Comparison of ENCODE assay signal across 26 cellular contexts in genomic region chr5:180647465-180647864, GRCh38. TPM values are rescaled to one million over a fixed set of nuclear protein-coding genes. Genes with fewer than 3 reads are reported as not detected.
A peak's percentile ranks its signal among the peaks of the same experiment; 100 is the strongest.
DNase-seq lines count a peak whose midpoint lies in the region; ATAC-seq and TF ChIP-seq lines count a peak whose summit lies in the region.
"Had no signal": no experiment of that assay in that cellular context is flagged by ENCODE, and none has a peak within 500 bp of the region (broad histone marks: within the 10 kb centered on the region; RNA-seq: fewer than 3 reads in every experiment).

No MANE protein-coding gene starts in this region.

- peak overlapping the region; percentile 70 for H3K4me3 ChIP-seq in left ventricle myocardium inferior
- H3K4me3 ChIP-seq in GM23338 = no peak overlapping the region

- no peak overlapping the region for H2AFZ ChIP-seq in GM23338
- H2AFZ ChIP-seq: parathyroid adenoma had no signal

- TF ChIP-seq CTCF in left ventricle myocardium inferior (IDR thresholded peaks at IDR 0.05; ENCODE audit: borderline replicate concordance) (no peak), GM23338 (conservative IDR thresholded peaks at IDR 0.05; ENCODE audit: low read depth in 2 of 2) (no peak)

- peaks cover 93% of the 10 kb centered on the region for H3K27me3 ChIP-seq in left ventricle myocardium inferior (ENCODE audit: low read depth)
- H3K27me3 ChIP-seq in GM23338 (ENCODE audit: insufficient read depth) = peaks cover 49% of the 10 kb centered on the region

- peak overlapping the region; percentile 35; the same call in 1 of the 3 replicates for H3K4me3 Mint-ChIP-seq in GM23338

- H3K4me1 Mint-ChIP-seq in GM23338 = peaks cover 16% of the 10 kb centered on the region

- no peak overlapping the region for H3K27ac ChIP-seq in left ventricle myocardium inferior (replicated peaks)
- H3K27ac ChIP-seq in GM23338 (ENCODE audit: low read depth) = no peak overlapping the region
- H3K27ac ChIP-seq: lower lobe of right lung, parathyroid adenoma had no signal

- no peaks in the 10 kb centered on the region for H3K9me3 ChIP-seq in left ventricle myocardium inferior (replicated peaks)
- H3K9me3 ChIP-seq: lower lobe of right lung, spleen had no signal

- H3K79me2 ChIP-seq in GM23338 (replicated peaks; ENCODE audit: insufficient read depth) = no peaks in the 10 kb centered on the region
- H3K79me2 ChIP-seq: parathyroid adenoma had no signal

- H3K27ac Mint-ChIP-seq in GM23338 = no peak overlapping the region
- H3K27ac Mint-ChIP-seq: activated T-helper 1 cell treated with anti-CD3 and anti-CD28 coated beads, Interleukin-12 subunit alpha, Interleukin-12 subunit beta, Interleukin-2, Interleukin-4 antibody, amounts not matched to agents 30 ng/mL and 10 ng/mL and 1 ng/mL, durations not matched to agents 14 hours and 24 hours and 36 hours had no signal

- ATAC-seq in left cardiac atrium (no peak), GM23338 (no peak), GM21737 (IDR thresholded peaks at IDR 0.05; ENCODE audit: unreplicated experiment) (no peak)
- ATAC-seq: lower lobe of right lung, right cardiac atrium had no signal

- no peak overlapping the region for H3K4me2 ChIP-seq in GM23338

- no peaks in the 10 kb centered on the region; the same call in 2 of the 3 replicates for H3K36me3 Mint-ChIP-seq in GM23338 (ENCODE audit: low read depth)

- H3K4me1 ChIP-seq in left ventricle myocardium inferior (peaks cover 57% of the 10 kb centered on the region), GM23338 (ENCODE audit: insufficient read depth) (no peaks in the 10 kb centered on the region; the same call in 1 of the 2 replicates)
- H3K4me1 ChIP-seq: parathyroid adenoma had no signal

- H3K9me2 ChIP-seq in GM23338 (ENCODE audit: insufficient read depth) = no peaks in the 10 kb centered on the region

- H3K9me3 Mint-ChIP-seq in GM23338 = no peaks in the 10 kb centered on the region
- H3K9me3 Mint-ChIP-seq: activated T-helper 1 cell treated with anti-CD3 and anti-CD28 coated beads, Interleukin-12 subunit alpha, Interleukin-12 subunit beta, Interleukin-2, Interleukin-4 antibody, amounts not matched to agents 30 ng/mL and 10 ng/mL and 1 ng/mL, durations not matched to agents 14 hours and 24 hours and 36 hours; neural crest cell had no signal

- intact Hi-C loops in left ventricle myocardium inferior (cut with micrococcal nuclease) (no loop called here), left cardiac atrium (cut with DNase I) (no loop called here)

- H4K20me1 ChIP-seq in GM23338 (replicated peaks; ENCODE audit: insufficient read depth) = no peaks in the 10 kb centered on the region; the same call in 1 of the 2 replicates

- no peaks in the 10 kb centered on the region for H3F3A ChIP-seq in GM23338 (replicated peaks; ENCODE audit: low read depth)

- H3K27me3 Mint-ChIP-seq in GM23338 (ENCODE audit: insufficient read depth, low read depth, poor library complexity) = peaks cover 46% of the 10 kb centered on the region

- DNase-seq in left ventricle myocardium inferior (no peak), left cardiac atrium (no peak), GM23338 (ENCODE audit: low spot score) (no peak), islet precursor cell (peak; percentile 31), OCI-M1 (lab: John Stamatoyannopoulos, UW) (no peak)
- DNase-seq in stimulated activated CD4-positive, alpha-beta T cell treated with anti-CD3 and anti-CD28 coated beads, Interleukin-1b, Interleukin-23, amount 100 ng/mL, for 48 hours = no peak
- DNase-seq: activated CD4-positive, alpha-beta T cell treated with anti-CD3 and anti-CD28 coated beads for 4 hours; C1 segment of cervical spinal cord; KBM-7; lower lobe of right lung; NCI-H1436; NCI-H2081 treated with DMSO at 0.1 percent for 48 hours; NCI-H345; right cardiac atrium; spleen; stimulated activated CD4-positive, alpha-beta T cell treated with anti-CD3 and anti-CD28 coated beads, Interleukin-2, amount 100 ng/mL, for 48 hours; T-helper 2 cell had no signal

- H3K36me3 ChIP-seq in left ventricle myocardium inferior (no peaks in the 10 kb centered on the region), GM23338 (ENCODE audit: insufficient read depth) (no peaks in the 10 kb centered on the region)
- H3K36me3 ChIP-seq: lower lobe of right lung, spleen had no signal

TF ChIP-seq in GM23338, 12 proteins besides CTCF, POLR2A, EP300 and RAD21 (continues in another document):
- TF ChIP-seq POLR2AphosphoS5 (IDR thresholded peaks at IDR 0.05; ENCODE audit: low read depth) (no peak), ZNF114 (CRISPR knock-in tag; IDR thresholded peaks at IDR 0.05) (no peak), JUNB (IDR thresholded peaks at IDR 0.05; ENCODE audit: unreplicated experiment) (no peak), STAT1 (IDR thresholded peaks at IDR 0.05; ENCODE audit: unreplicated experiment) (no peak), NANOG (IDR thresholded peaks at IDR 0.05; ENCODE audit: borderline replicate concordance) (no peak), ETS1 (IDR thresholded peaks at IDR 0.05) (no peak), CREB1 (CRISPR knock-in tag; IDR thresholded peaks at IDR 0.05; ENCODE audit: low read depth) (no peak), ZNF462 (CRISPR knock-in tag; IDR thresholded peaks at IDR 0.05) (no peak)

RNA-seq across cellular contexts. Expression of gene FLT4, which starts 1.9 kb away (rescaled TPM):
- total RNA-seq in left ventricle myocardium inferior = 6.1 TPM
- total RNA-seq in left cardiac atrium = 1 to 10 TPM; 5.6 to 8.2 TPM
- total RNA-seq in GM23338 (2014; rRNA removed; shearing (Covaris generic)) = 13.8 and 17.3 TPM in 2 replicates
- polyA plus RNA-seq in GM23338 (2016; fragmentation: Nextera tagmentation; extraction: Ambion mirVana) = 2.6 and 3.4 TPM in 2 replicates
- total RNA-seq: MCF 10A, RPMI7951 had no signal
- polyA plus RNA-seq: keratinocyte had no signal

RNA-seq across cellular contexts. Expression of gene SCGB3A1, which starts 56.2 kb away (rescaled TPM):
- not detected for total RNA-seq in left ventricle myocardium inferior
- total RNA-seq in left cardiac atrium = not detected
- not detected in 2 replicates for total RNA-seq in GM23338 (2014; rRNA removed; shearing (Covaris generic))
- not detected in 2 replicates for polyA plus RNA-seq in GM23338 (2016; fragmentation: Nextera tagmentation; extraction: Ambion mirVana)
- total RNA-seq: activated T-helper 1 cell treated with anti-CD3 and anti-CD28 coated beads, Interleukin-12 subunit alpha, Interleukin-12 subunit beta, Interleukin-2, Interleukin-4 antibody, amounts not matched to agents 30 ng/mL and 10 ng/mL and 1 ng/mL, durations not matched to agents 14 hours and 24 hours and 36 hours; glomerular endothelial cell; MCF 10A; mononuclear cell; neural crest cell; right cardiac atrium; RPMI7951 had no signal
- polyA plus RNA-seq: keratinocyte, right cardiac atrium had no signal
